Comparison of ENCODE assay signal across 9 cellular contexts in genomic region chr14:53929871-53930685, GRCh38. TPM values are rescaled to one million over a fixed set of nuclear protein-coding genes. Genes with fewer than 3 reads are reported as not detected.
A peak's percentile ranks its signal among the peaks of the same experiment; 100 is the strongest.
DNase-seq lines count a peak whose midpoint lies in the region; ATAC-seq, FAIRE-seq and TF ChIP-seq lines count a peak whose summit lies in the region.
"Had no signal": no experiment of that assay in that cellular context is flagged by ENCODE, and none has a peak within 500 bp of the region (broad histone marks: within the 10 kb centered on the region; RNA-seq: fewer than 3 reads in every experiment).

No MANE protein-coding gene starts in this region.

- no peaks in the 10 kb centered on the region for H4K20me1 ChIP-seq in keratinocyte (ENCODE audit: control insufficient read depth, extremely low read depth, insufficient read depth, low read length)

- H3K4me1 ChIP-seq in keratinocyte (ENCODE audit: control insufficient read depth, extremely low read depth, insufficient read depth, low read length), result peaks cover 6% of the 10 kb centered on the region

- H2AFZ ChIP-seq in keratinocyte (ENCODE audit: control insufficient read depth, low read length), result no peak overlapping the region

- dilution Hi-C loops in keratinocyte (cut with MboI; ENCODE audit: extremely low pct_ligation_motif_present, low sequenced_read_pairs), result no loop called here

- POLR2A ChIA-PET in CD4-positive, alpha-beta T cell (lab: Charles Lee), result no interaction called here

- H3K79me2 ChIP-seq in keratinocyte (ENCODE audit: control insufficient read depth, insufficient read depth, low read length), result no peaks in the 10 kb centered on the region

- H3K27me3 Mint-ChIP-seq in CD4-positive, alpha-beta T cell, result peaks cover 17% of the 10 kb centered on the region

- no peak overlapping the region for H3K9ac ChIP-seq in keratinocyte (ENCODE audit: control insufficient read depth, extremely low read depth, insufficient read depth, low read length)

- H3K4me3 ChIP-seq in WI38 (ENCODE audit: low read depth, low read length), result no peak overlapping the region
- no peak overlapping the region for H3K4me3 ChIP-seq in keratinocyte (ENCODE audit: control insufficient read depth in 2 of 3, extremely low read depth in 1 of 3, insufficient read depth in 2 of 3, low read depth in 1 of 3, low read length in 3 of 3)

- no peak overlapping the region for H3K4me3 Mint-ChIP-seq in CD4-positive, alpha-beta T cell
- H3K4me3 Mint-ChIP-seq: T-helper 1 cell treated with Interleukin-12 subunit alpha and Interleukin-12 subunit beta and Interleukin-4 antibody, amounts not matched to agents 30 μg/mL and 1 μg/mL, for 36 hours had no signal

- H3K9me3 Mint-ChIP-seq in CD4-positive, alpha-beta T cell, result no peaks in the 10 kb centered on the region
- H3K9me3 Mint-ChIP-seq: T-helper 1 cell treated with Interleukin-12 subunit alpha and Interleukin-12 subunit beta and Interleukin-4 antibody, amounts not matched to agents 30 μg/mL and 1 μg/mL, for 36 hours had no signal

- H3K27me3 ChIP-seq in CD4-positive, alpha-beta T cell (ENCODE audit: control insufficient read depth, insufficient read depth, low read length), result peaks cover 5% of the 10 kb centered on the region
- no peaks in the 10 kb centered on the region for H3K27me3 ChIP-seq in keratinocyte (ENCODE audit: control insufficient read depth, extremely low read depth, insufficient read depth, low read length)

- no peak overlapping the region for H3K4me2 ChIP-seq in keratinocyte (ENCODE audit: control insufficient read depth, extremely low read depth, insufficient read depth, low read depth, low read length)

- no peak overlapping the region for H3K27ac Mint-ChIP-seq in CD4-positive, alpha-beta T cell
- H3K27ac Mint-ChIP-seq: T-helper 1 cell treated with Interleukin-12 subunit alpha and Interleukin-12 subunit beta and Interleukin-4 antibody, amounts not matched to agents 30 μg/mL and 1 μg/mL, for 36 hours had no signal

- FAIRE-seq in keratinocyte (lab: Jason Lieb, UNC), result no peak

- peak in 3 of 10 experiments; percentile 9 to 33 (median 20) for DNase-seq in CD4-positive, alpha-beta T cell
- DNase-seq in GM20000 (ENCODE audit: low spot score), result peak; percentile 35
- DNase-seq in keratinocyte (ENCODE audit: low read depth, low spot score), result no peak
- no peak for DNase-seq in AG20443 (ENCODE audit: low spot score)
- DNase-seq in central memory CD4-positive, alpha-beta T cell, result no peak
- no peak for DNase-seq in OCI-M2 (lab: John Stamatoyannopoulos, UW; ENCODE audit: unreplicated experiment)

- peak; percentile 32 for TF ChIP-seq CTCF in CD4-positive, alpha-beta T cell (IDR thresholded peaks at IDR 0.05)
- TF ChIP-seq CTCF in GM20000 (IDR thresholded peaks at IDR 0.05; ENCODE audit: extremely low read depth, missing control alignments) (peak; percentile 50), WI38 (IDR thresholded peaks at IDR 0.05; ENCODE audit: low read depth, low read length) (peak; percentile 27), keratinocyte (optimal IDR thresholded peaks at IDR 0.05 in 1 of 3, IDR thresholded peaks at IDR 0.05 in 1 of 3, conservative IDR thresholded peaks at IDR 0.05 in 1 of 3; ENCODE audit: extremely low read depth in 1 of 3, insufficient read depth in 2 of 3, low read length in 3 of 3) (peak; percentile 44 to 72 (median 71))

- ATAC-seq in CD4-positive, alpha-beta T cell (ENCODE audit: poor library complexity), result no peak
- no peak for ATAC-seq in GM19452 (IDR thresholded peaks at IDR 0.05; ENCODE audit: unreplicated experiment)

- no peaks in the 10 kb centered on the region for H3K9me1 ChIP-seq in keratinocyte (ENCODE audit: control insufficient read depth, extremely low read depth, insufficient read depth, low read length)

- H3K4me1 Mint-ChIP-seq in CD4-positive, alpha-beta T cell (ENCODE audit: low read depth), result no peaks in the 10 kb centered on the region

- H3K36me3 Mint-ChIP-seq in CD4-positive, alpha-beta T cell (ENCODE audit: low read depth), result no peaks in the 10 kb centered on the region

- H3K9me3 ChIP-seq in CD4-positive, alpha-beta T cell (ENCODE audit: control insufficient read depth, low read length), result no peaks in the 10 kb centered on the region
- H3K9me3 ChIP-seq in keratinocyte (ENCODE audit: control insufficient read depth, low read depth, low read length), result no peaks in the 10 kb centered on the region

- intact Hi-C loops in CD4-positive, alpha-beta T cell (cut with DNase I, micrococcal nuclease), result loop anchor here (5.0 kb wide), 2 partner anchors 242 to 247 kb away; no protein-coding TSS in a partner anchor

- CTCF ChIA-PET in CD4-positive, alpha-beta T cell (lab: Charles Lee), result no interaction called here

- H3K36me3 ChIP-seq in keratinocyte (ENCODE audit: control insufficient read depth in 2 of 2, extremely low read depth in 1 of 2, insufficient read depth in 2 of 2, low read length in 2 of 2), result no peaks in the 10 kb centered on the region

- H3K27ac ChIP-seq in CD4-positive, alpha-beta T cell (ENCODE audit: low read depth, low read length), result no peak overlapping the region
- no peak overlapping the region for H3K27ac ChIP-seq in keratinocyte (ENCODE audit: control insufficient read depth, insufficient read depth, low read length)

RNA-seq across cellular contexts. Expression of gene BMP4, which starts 26.5 kb away (rescaled TPM):
- total RNA-seq in CD4-positive, alpha-beta T cell, result not detected
- 4.0 to 8.5 TPM (median 6.5 TPM) in 3 replicates for polyA plus RNA-seq in keratinocyte
- polyA plus RNA-seq in keratinocyte (2011; ENCODE audit: low read depth), result 0.39 TPM
- polyA plus RNA-seq in keratinocyte (2011; cell fraction: cytosol; rRNA removed), result 2.6 and 5.0 TPM in 2 replicates
- polyA plus RNA-seq in keratinocyte (2011; cell fraction: nucleus; rRNA removed), result 4.6 and 7.6 TPM in 2 replicates
- polyA plus RNA-seq in keratinocyte (2012; ENCODE audit: low replicate concordance), result 1.2 and 11.6 TPM in 2 replicates
- 2.0 to 6.3 TPM (median 4.3 TPM) in 3 replicates for polyA minus RNA-seq in keratinocyte
- polyA minus RNA-seq in keratinocyte (2011; cell fraction: cytosol; rRNA and poly(A)+ RNA removed), result 4.0 TPM
- polyA minus RNA-seq in keratinocyte (2011; cell fraction: nucleus; rRNA and poly(A)+ RNA removed), result 3.8 and 4.9 TPM in 2 replicates
